In genomic region chr22:39629851-39630250, GRCh38 we compare ENCODE assay signal across 20 cellular contexts. TPM values are rescaled to one million over a fixed set of nuclear protein-coding genes. Genes with fewer than 3 reads are reported as not detected.
"Had no signal": no experiment of that assay in that cellular context is flagged by ENCODE, and none has a peak within 500 bp of the region (broad histone marks: within the 10 kb centered on the region; RNA-seq: fewer than 3 reads in every experiment).

No MANE protein-coding gene starts in this region.

- H3K4me3 Mint-ChIP-seq: endodermal cell; naive thymus-derived CD8-positive, alpha-beta T cell; stimulated activated memory B cell treated with anti-CD40 and anti-IgM and Interleukin-4, amounts not matched to agents 10 μg/mL and 1 μg/mL and 100 μg/mL, for 72 hours had no signal

- ATAC-seq: heart right ventricle; left lobe of liver; naive thymus-derived CD8-positive, alpha-beta T cell; psoas muscle; right lobe of liver; stimulated activated memory B cell treated with anti-CD40 and anti-IgM and Interleukin-4, amounts not matched to agents 10 μg/mL and 1 μg/mL and 100 μg/mL, for 72 hours had no signal

- H3K27ac Mint-ChIP-seq: endodermal cell; stimulated activated memory B cell treated with anti-CD40 and anti-IgM and Interleukin-4, amounts not matched to agents 10 μg/mL and 1 μg/mL and 100 μg/mL, for 72 hours had no signal

- H3K36me3 Mint-ChIP-seq: naive thymus-derived CD8-positive, alpha-beta T cell; stimulated activated memory B cell treated with anti-CD40 and anti-IgM and Interleukin-4, amounts not matched to agents 10 μg/mL and 1 μg/mL and 100 μg/mL, for 72 hours had no signal

- H3K9me3 Mint-ChIP-seq: endodermal cell; naive thymus-derived CD8-positive, alpha-beta T cell; stimulated activated memory B cell treated with anti-CD40 and anti-IgM and Interleukin-4, amounts not matched to agents 10 μg/mL and 1 μg/mL and 100 μg/mL, for 72 hours had no signal

- DNase-seq: cerebellar nuclear complex; dermis blood vessel endothelial cell; effector CD4-positive, alpha-beta T cell; endodermal cell; foreskin melanocyte; heart right ventricle; hypothalamus; kidney glomerular epithelial cell; mammary epithelial cell; naive thymus-derived CD8-positive, alpha-beta T cell; psoas muscle; retina; right lobe of liver; stimulated activated CD4-positive, alpha-beta T cell treated with anti-CD3 and anti-CD28 coated beads, Interleukin-4, amount 100 ng/mL, for 24 hours; stomach; substantia nigra; transverse colon had no signal

RNA-seq across cellular contexts. Expression of gene CACNA1I, which starts 59.3 kb away (rescaled TPM):
- total RNA-seq: dermis blood vessel endothelial cell, glomerular endothelial cell had no signal
